22 cellular contexts compared by ENCODE assay signal in genomic region chr12:93180566-93180965, GRCh38.
"Had no signal": no experiment of that assay in that cellular context is flagged by ENCODE, and none has a peak within 500 bp of the region (broad histone marks: within the 10 kb centered on the region; RNA-seq: fewer than 3 reads in every experiment).

No MANE protein-coding gene starts in this region.

- H3K27me3 Mint-ChIP-seq: activated naive CD8-positive, alpha-beta T cell treated with anti-CD3 and anti-CD28 coated beads, Interleukin-2, amount 10 ng/mL, durations not matched to agents 7 days and 5 days; type B pancreatic cell had no signal

- H3K4me1 ChIP-seq: body of pancreas, foreskin keratinocyte had no signal

- H3K27ac Mint-ChIP-seq: activated naive CD8-positive, alpha-beta T cell treated with anti-CD3 and anti-CD28 coated beads, Interleukin-2, amount 10 ng/mL, durations not matched to agents 7 days and 5 days; type B pancreatic cell; WTC11 had no signal

- H3K36me3 ChIP-seq: cardiac muscle cell, left lung, pancreas had no signal

- H3K9me3 ChIP-seq: body of pancreas, left lung, pancreas, testis had no signal

- FAIRE-seq: pancreas had no signal

- DNase-seq: activated CD8-positive, alpha-beta memory T cell treated with anti-CD3 and anti-CD28 coated beads, Interleukin-2, amount 50 U/mL, for 48 hours; activated naive CD4-positive, alpha-beta T cell treated with Interleukin-2 at 50 U/mL for 16 hours; activated naive CD8-positive, alpha-beta T cell treated with anti-CD3 and anti-CD28 coated beads, Interleukin-2, amount 10 ng/mL, durations not matched to agents 7 days and 5 days; activated T-cell treated with anti-CD3 and anti-CD28 coated beads, Interleukin-2, amount 50 U/mL, for 48 hours; amygdala; body of pancreas; foreskin keratinocyte; left lung; mammary epithelial cell; midbrain; nephron progenitor cell; pancreas; stimulated activated CD4-positive, alpha-beta T cell treated with anti-CD3 and anti-CD28 coated beads, Interleukin-2, amount 100 ng/mL, for 48 hours; stimulated activated CD8-positive, alpha-beta memory T cell treated with anti-CD3 and anti-CD28 coated beads, Interleukin-4, amount 100 ng/mL, for 48 hours; stimulated activated naive CD4-positive, alpha-beta T cell; T-helper 1 cell; testis had no signal

- H3K4me3 ChIP-seq: body of pancreas, cardiac muscle cell, left lung, pancreas, testis had no signal

- H3K27me3 ChIP-seq: body of pancreas, cardiac muscle cell, left lung, pancreas, testis had no signal

- H3K4me3 Mint-ChIP-seq: activated naive CD8-positive, alpha-beta T cell treated with anti-CD3 and anti-CD28 coated beads, Interleukin-2, amount 10 ng/mL, durations not matched to agents 7 days and 5 days; nephron progenitor cell; type B pancreatic cell; WTC11 had no signal

- H3K4me1 Mint-ChIP-seq: WTC11 had no signal

- H3K27ac ChIP-seq: body of pancreas, cardiac muscle cell, epithelial cell of prostate, foreskin keratinocyte, left lung, pancreas, testis had no signal

- ATAC-seq: body of pancreas, foreskin keratinocyte, left lung, pancreas, sciatic nerve, WTC11 had no signal
